ENCODE assay signal across 12 cellular contexts in the genomic region with DNA sequence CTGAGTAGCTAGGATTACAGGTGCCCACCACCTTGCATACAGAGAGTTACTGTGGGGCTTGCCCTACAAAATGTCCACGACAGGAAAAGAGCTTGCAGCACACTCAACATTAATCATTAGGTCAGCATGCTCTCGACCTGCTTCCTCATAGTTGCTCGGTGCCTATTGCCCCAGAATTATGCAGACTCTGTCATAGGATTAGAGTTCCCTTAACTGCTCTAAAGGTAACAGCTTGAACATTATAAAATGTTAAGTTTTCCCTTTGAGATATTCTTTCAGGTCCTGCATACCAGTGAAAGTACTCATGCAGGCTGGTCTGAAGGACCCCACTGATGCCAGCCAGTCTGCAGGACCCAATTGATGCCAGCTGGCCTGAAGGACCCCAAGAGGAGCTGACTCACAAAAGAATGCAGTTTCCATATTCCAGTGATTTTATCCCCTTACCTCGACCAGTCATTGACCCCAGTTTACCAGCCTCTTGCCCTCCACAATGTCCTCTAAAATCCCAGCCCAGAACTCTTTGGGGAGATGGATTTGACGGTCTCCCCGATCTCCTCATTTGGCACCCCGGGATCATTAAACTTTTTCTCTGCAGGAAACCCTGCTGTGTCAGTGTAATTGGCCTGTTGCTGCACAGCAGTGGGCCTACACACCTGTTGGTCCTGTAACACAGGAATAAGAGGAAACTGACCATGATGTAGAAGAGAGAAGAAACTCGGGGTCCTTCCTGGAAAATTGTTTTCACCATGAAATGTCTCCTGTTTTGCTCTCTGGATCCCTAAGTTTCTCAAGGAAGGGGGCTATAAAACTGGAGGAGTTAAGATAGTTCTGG. TPM values are rescaled to one million over a fixed set of nuclear protein-coding genes. Genes with fewer than 3 reads are reported as not detected.
DNase-seq lines count a peak whose midpoint lies in the region; ATAC-seq and TF ChIP-seq lines count a peak whose summit lies in the region.
"Had no signal": no experiment of that assay in that cellular context is flagged by ENCODE, and none has a peak within 500 bp of the region (broad histone marks: within the 10 kb centered on the region; RNA-seq: fewer than 3 reads in every experiment).

No MANE protein-coding gene starts in this region.

- H3K4me1 ChIP-seq in RWPE2 (ENCODE audit: insufficient read depth, poor library complexity, severe bottlenecking): peaks cover 2% of the 10 kb centered on the region
- H3K4me1 ChIP-seq: uterus had no signal

- no peaks in the 10 kb centered on the region for H3K9me3 ChIP-seq in RWPE2 (ENCODE audit: severe bottlenecking)
- H3K9me3 ChIP-seq: uterus had no signal

- peaks cover 35% of the 10 kb centered on the region for H3K4me1 Mint-ChIP-seq in activated CD8-positive, alpha-beta memory T cell treated with anti-CD3 and anti-CD28 coated beads, Interleukin-2, amount 10 ng/mL, durations not matched to agents 7 days and 5 days
- peaks cover 43 to 81% of the 10 kb centered on the region in 2 donors for H3K4me1 Mint-ChIP-seq in stimulated activated naive B cell treated with anti-CD40 and anti-IgM and Interleukin-4, amounts not matched to agents 10 μg/mL and 1 μg/mL and 100 μg/mL, for 72 hours
- peaks cover 9% of the 10 kb centered on the region for H3K4me1 Mint-ChIP-seq in chondrocyte (ENCODE audit: low read depth)

- no peak overlapping the region for H3K27ac ChIP-seq in RWPE2 (ENCODE audit: poor library complexity, severe bottlenecking)
- H3K27ac ChIP-seq: uterus had no signal

- no peaks in the 10 kb centered on the region for H3K27me3 Mint-ChIP-seq in activated CD8-positive, alpha-beta memory T cell treated with anti-CD3 and anti-CD28 coated beads, Interleukin-2, amount 10 ng/mL, durations not matched to agents 7 days and 5 days
- no peaks in the 10 kb centered on the region for H3K27me3 Mint-ChIP-seq in stimulated activated naive B cell treated with anti-CD40 and anti-IgM and Interleukin-4, amounts not matched to agents 10 μg/mL and 1 μg/mL and 100 μg/mL, for 72 hours
- H3K27me3 Mint-ChIP-seq in chondrocyte (ENCODE audit: low read depth): peaks cover 4% of the 10 kb centered on the region
- H3K27me3 Mint-ChIP-seq: IgD-negative memory B cell had no signal

- no peak for ATAC-seq in activated CD8-positive, alpha-beta memory T cell treated with anti-CD3 and anti-CD28 coated beads, Interleukin-2, amount 10 ng/mL, durations not matched to agents 7 days and 5 days
- ATAC-seq in RWPE2 (ENCODE audit: low read depth) (peak; percentile 80), esophagus mucosa (peak; percentile 47), HG03354 (IDR thresholded peaks at IDR 0.05; ENCODE audit: poor library complexity, severe bottlenecking, unreplicated experiment) (no peak), HG02885 (IDR thresholded peaks at IDR 0.05; ENCODE audit: poor library complexity, unreplicated experiment) (no peak)
- no peak for ATAC-seq in stimulated activated naive B cell treated with anti-CD40 and anti-IgM and Interleukin-4, amounts not matched to agents 10 μg/mL and 1 μg/mL and 100 μg/mL, for 72 hours (replicated peaks)

- H3K4me3 Mint-ChIP-seq in activated CD8-positive, alpha-beta memory T cell treated with anti-CD3 and anti-CD28 coated beads, Interleukin-2, amount 10 ng/mL, durations not matched to agents 7 days and 5 days: no peak overlapping the region
- H3K4me3 Mint-ChIP-seq in stimulated activated naive B cell treated with anti-CD40 and anti-IgM and Interleukin-4, amounts not matched to agents 10 μg/mL and 1 μg/mL and 100 μg/mL, for 72 hours: no peak overlapping the region
- no peak overlapping the region for H3K4me3 Mint-ChIP-seq in chondrocyte (ENCODE audit: unreplicated experiment)

- H3K36me3 Mint-ChIP-seq in activated CD8-positive, alpha-beta memory T cell treated with anti-CD3 and anti-CD28 coated beads, Interleukin-2, amount 10 ng/mL, durations not matched to agents 7 days and 5 days: peaks cover 17% of the 10 kb centered on the region
- H3K36me3 Mint-ChIP-seq in stimulated activated naive B cell treated with anti-CD40 and anti-IgM and Interleukin-4, amounts not matched to agents 10 μg/mL and 1 μg/mL and 100 μg/mL, for 72 hours: peaks cover 21 to 25% of the 10 kb centered on the region in 2 donors
- no peaks in the 10 kb centered on the region for H3K36me3 Mint-ChIP-seq in chondrocyte (ENCODE audit: low read depth)

- H3K9me3 Mint-ChIP-seq in activated CD8-positive, alpha-beta memory T cell treated with anti-CD3 and anti-CD28 coated beads, Interleukin-2, amount 10 ng/mL, durations not matched to agents 7 days and 5 days (ENCODE audit: low read depth): no peaks in the 10 kb centered on the region
- no peaks in the 10 kb centered on the region for H3K9me3 Mint-ChIP-seq in stimulated activated naive B cell treated with anti-CD40 and anti-IgM and Interleukin-4, amounts not matched to agents 10 μg/mL and 1 μg/mL and 100 μg/mL, for 72 hours
- H3K9me3 Mint-ChIP-seq in chondrocyte (ENCODE audit: low read depth): no peaks in the 10 kb centered on the region
- H3K9me3 Mint-ChIP-seq: IgD-negative memory B cell had no signal

- TF ChIP-seq CTCF in RWPE2 (IDR thresholded peaks at IDR 0.05; ENCODE audit: poor library complexity, severe bottlenecking) (no peak), chondrocyte (IDR thresholded peaks at IDR 0.05) (no peak)

- peak overlapping the region; percentile 5 for H3K27ac Mint-ChIP-seq in activated CD8-positive, alpha-beta memory T cell treated with anti-CD3 and anti-CD28 coated beads, Interleukin-2, amount 10 ng/mL, durations not matched to agents 7 days and 5 days
- peak overlapping the region; percentile 59 for H3K27ac Mint-ChIP-seq in stimulated activated naive B cell treated with anti-CD40 and anti-IgM and Interleukin-4, amounts not matched to agents 10 μg/mL and 1 μg/mL and 100 μg/mL, for 72 hours
- no peak overlapping the region for H3K27ac Mint-ChIP-seq in chondrocyte (ENCODE audit: unreplicated experiment)

- H3K36me3 ChIP-seq in RWPE2 (ENCODE audit: low read depth): no peaks in the 10 kb centered on the region
- H3K36me3 ChIP-seq: uterus had no signal

- CTCF ChIA-PET in activated CD8-positive, alpha-beta memory T cell treated with anti-CD3 and anti-CD28 coated beads, Interleukin-2, amount 10 ng/mL, durations not matched to agents 7 days and 5 days (lab: Charles Lee): interaction anchor here (0.7 to 1.3 kb wide), 4 partner anchors 9 to 19 kb away, joined by 3 to 4 read pairs (median 4); a partner anchor contains a TSS

- no peak overlapping the region for H3K4me3 ChIP-seq in RWPE2 (ENCODE audit: severe bottlenecking)
- H3K4me3 ChIP-seq: uterus had no signal

- no peaks in the 10 kb centered on the region for H3K27me3 ChIP-seq in RWPE2 (ENCODE audit: insufficient read depth, poor library complexity, severe bottlenecking)
- H3K27me3 ChIP-seq: uterus had no signal

- DNase-seq in activated CD8-positive, alpha-beta memory T cell treated with anti-CD3 and anti-CD28 coated beads, Interleukin-2, amount 10 ng/mL, durations not matched to agents 7 days and 5 days: no peak
- no peak for DNase-seq in activated CD8-positive, alpha-beta memory T cell treated with anti-CD3 and anti-CD28 coated beads, Interleukin-2, amount 50 U/mL, for 4 hours
- no peak for DNase-seq in RWPE2 (ENCODE audit: low spot score)
- DNase-seq in stimulated activated naive B cell treated with anti-CD40 and anti-IgM and Interleukin-4, amounts not matched to agents 10 μg/mL and 1 μg/mL and 100 μg/mL, for 72 hours: no peak
- DNase-seq in chondrocyte (ENCODE audit: low spot score): no peak
- DNase-seq: NCI-H510A treated with DMSO at 0.1 percent for 48 hours; stimulated activated CD4-positive, alpha-beta T cell treated with anti-CD3 and anti-CD28 coated beads, Interleukin-4, amount 100 ng/mL, for 1 hour; uterus had no signal

RNA-seq across cellular contexts. Expression of a gene that starts 10.6 kb away (rescaled TPM):
- total RNA-seq in activated CD8-positive, alpha-beta memory T cell treated with anti-CD3 and anti-CD28 coated beads, Interleukin-2, amount 10 ng/mL, durations not matched to agents 7 days and 5 days: 10 to 100 TPM; 39.0 to 40.6 TPM
- total RNA-seq in esophagus mucosa (3.5 TPM), chondrocyte (not detected in 3 replicates)

RNA-seq across cellular contexts. Expression of a gene that starts 11.6 kb away (rescaled TPM):
- 1 to 10 TPM; 1.5 to 3.3 TPM for total RNA-seq in activated CD8-positive, alpha-beta memory T cell treated with anti-CD3 and anti-CD28 coated beads, Interleukin-2, amount 10 ng/mL, durations not matched to agents 7 days and 5 days
- total RNA-seq in esophagus mucosa (not detected), chondrocyte (0.28 to 0.35 TPM in 2 of 3 replicates, not detected in the other)

RNA-seq across cellular contexts. Expression of a gene that starts 37.1 kb away (rescaled TPM):
- under 1 TPM in 1 of 2 experiments, not detected in 1; 0.02 TPM for total RNA-seq in activated CD8-positive, alpha-beta memory T cell treated with anti-CD3 and anti-CD28 coated beads, Interleukin-2, amount 10 ng/mL, durations not matched to agents 7 days and 5 days
- 0.12 TPM for total RNA-seq in esophagus mucosa
- total RNA-seq in chondrocyte: not detected in 3 replicates

Comparison
In these comparisons a context has a peak if more than half of its experiments do, and no peak if none do; other contexts are left out.
1. ATAC-seq: peak in RWPE2 (single experiment) and esophagus mucosa (single experiment); none in activated CD8-positive, alpha-beta memory T cell treated with anti-CD3 and anti-CD28 coated beads, Interleukin-2, amount 10 ng/mL, durations not matched to agents 7 days and 5 days (single experiment), stimulated activated naive B cell treated with anti-CD40 and anti-IgM and Interleukin-4, amounts not matched to agents 10 μg/mL and 1 μg/mL and 100 μg/mL, for 72 hours (0 of 2), HG03354 (single experiment) and HG02885 (single experiment).